ENCODE assay signal across 11 cellular contexts in the genomic region with DNA sequence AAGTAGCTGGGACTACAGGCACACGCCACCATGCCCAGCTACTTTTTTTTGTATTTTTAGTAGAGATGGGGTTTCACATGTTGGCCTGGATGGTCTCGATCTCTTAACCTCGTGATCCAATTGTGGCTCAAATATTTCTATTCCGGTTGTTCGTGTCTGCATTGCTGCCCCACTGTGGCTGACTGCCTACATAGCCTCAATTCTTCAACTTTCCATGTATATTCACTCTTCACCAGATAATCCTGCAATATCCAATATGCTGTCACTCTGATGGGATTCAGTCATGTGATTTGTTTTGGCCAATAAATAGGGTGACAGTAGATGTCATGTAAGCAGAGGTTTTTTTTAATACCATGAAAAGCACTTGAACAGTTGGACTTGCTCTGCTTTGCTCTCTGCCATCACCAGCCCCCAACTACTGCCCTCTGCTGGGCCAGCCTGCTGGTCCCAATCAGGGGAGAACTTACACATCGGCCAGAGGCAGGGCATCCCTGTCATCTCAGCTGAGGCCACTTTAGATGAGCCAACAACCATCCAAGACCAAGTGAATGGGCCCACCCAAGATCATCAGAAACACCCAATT. TPM values are rescaled to one million over a fixed set of nuclear protein-coding genes. Genes with fewer than 3 reads are reported as not detected.
DNase-seq lines count a peak whose midpoint lies in the region; ATAC-seq and TF ChIP-seq lines count a peak whose summit lies in the region.
"Had no signal": no experiment of that assay in that cellular context is flagged by ENCODE, and none has a peak within 500 bp of the region (broad histone marks: within the 10 kb centered on the region; RNA-seq: fewer than 3 reads in every experiment).

No MANE protein-coding gene starts in this region.

- H2BK120ac ChIP-seq in neuronal stem cell (ENCODE audit: low read depth, low read length) = no peak overlapping the region

- H2AK5ac ChIP-seq in neuronal stem cell (ENCODE audit: low read depth, low read length) = no peak overlapping the region

- no peaks in the 10 kb centered on the region for H4K20me1 ChIP-seq in neural progenitor cell (ENCODE audit: low read depth)
- H4K20me1 ChIP-seq: BLaER1 treated with 17β-estradiol and CSF1 and Interleukin-3, amounts not matched to agents 10 nM and 100 nM had no signal

- no peak overlapping the region for H2BK12ac ChIP-seq in neuronal stem cell (ENCODE audit: low read length)

- no peak overlapping the region for H3K27ac ChIP-seq in neural progenitor cell
- H3K27ac ChIP-seq in neuronal stem cell (replicated peaks; ENCODE audit: low read length) = no peak overlapping the region
- no peak overlapping the region for H3K27ac ChIP-seq in gastrocnemius medialis
- H3K27ac ChIP-seq: BLaER1 treated with 17β-estradiol and CSF1 and Interleukin-3, amounts not matched to agents 10 nM and 100 nM had no signal

- H3K9me3 ChIP-seq in neural progenitor cell (ENCODE audit: low read depth) = no peaks in the 10 kb centered on the region
- no peaks in the 10 kb centered on the region for H3K9me3 ChIP-seq in neuronal stem cell (replicated peaks in 1 of 2; ENCODE audit: control insufficient read depth in 2 of 2, insufficient read depth in 1 of 2, low read depth in 1 of 2, low read length in 2 of 2)
- no peaks in the 10 kb centered on the region for H3K9me3 ChIP-seq in gastrocnemius medialis

- peak; percentile 45 for TF ChIP-seq CTCF in chondrocyte (IDR thresholded peaks at IDR 0.05)
- TF ChIP-seq CTCF in neural progenitor cell (IDR thresholded peaks at IDR 0.05) = peak; percentile 56
- TF ChIP-seq CTCF in gastrocnemius medialis (IDR thresholded peaks at IDR 0.05 in 4 of 5, conservative IDR thresholded peaks at IDR 0.05 in 1 of 5) = no peak

- H3K4me2 ChIP-seq in neural progenitor cell (no peak overlapping the region), neuronal stem cell (ENCODE audit: insufficient read depth, low read length, poor library complexity, severe bottlenecking) (no peak overlapping the region)
- H3K4me2 ChIP-seq: BLaER1 treated with 17β-estradiol and CSF1 and Interleukin-3, amounts not matched to agents 10 nM and 100 nM had no signal

- no peak overlapping the region for H2AFZ ChIP-seq in neural progenitor cell (replicated peaks)
- no peak overlapping the region for H2AFZ ChIP-seq in neuronal stem cell (ENCODE audit: low read length)

- no peaks in the 10 kb centered on the region for H3K79me1 ChIP-seq in neuronal stem cell (ENCODE audit: low read depth, low read length)

- ATAC-seq in gastrocnemius medialis (no peak), GM18873 (IDR thresholded peaks at IDR 0.05; ENCODE audit: low FRiP score, unreplicated experiment) (no peak)

- TF ChIP-seq POLR2A in gastrocnemius medialis (IDR thresholded peaks at IDR 0.05) = no peak

- no peaks in the 10 kb centered on the region for H3K27me3 ChIP-seq in neural progenitor cell
- no peaks in the 10 kb centered on the region for H3K27me3 ChIP-seq in neuronal stem cell (ENCODE audit: control insufficient read depth in 3 of 3, insufficient read depth in 3 of 3, low read depth in 1 of 3, low read length in 3 of 3)
- no peaks in the 10 kb centered on the region for H3K27me3 ChIP-seq in gastrocnemius medialis
- H3K27me3 ChIP-seq: BLaER1 treated with 17β-estradiol and CSF1 and Interleukin-3, amounts not matched to agents 10 nM and 100 nM had no signal

- no peaks in the 10 kb centered on the region for H3K79me2 ChIP-seq in neural progenitor cell (ENCODE audit: low read depth)

- no CpG with 5 or more reads among the region's 6 CpGs for WGBS in neuronal stem cell (ENCODE audit: extremely low coverage in 2 of 2, insufficient read length in 2 of 2, insufficient replicate concordance in 1 of 2), 2 donors

- CTCF ChIA-PET in activated CD4-positive, alpha-beta T cell treated with anti-CD3 and anti-CD28 coated beads, Interleukin-2, amount 10 ng/mL, durations not matched to agents 7 days and 5 days (lab: Charles Lee) = no interaction called here

- no peak overlapping the region for H4K8ac ChIP-seq in neuronal stem cell (ENCODE audit: low read depth, low read length)

- H3K4me3 Mint-ChIP-seq in activated CD4-positive, alpha-beta T cell treated with anti-CD3 and anti-CD28 coated beads, Interleukin-2, amount 10 ng/mL, durations not matched to agents 7 days and 5 days = no peak overlapping the region
- H3K4me3 Mint-ChIP-seq in chondrocyte (ENCODE audit: unreplicated experiment) (no peak overlapping the region), neural progenitor cell (no peak overlapping the region)
- H3K4me3 Mint-ChIP-seq: activated B cell treated with CpG ODN at 0.5 μM for 24 hours had no signal

- no peak overlapping the region for H3K14ac ChIP-seq in neuronal stem cell (ENCODE audit: low read length)

- POLR2A ChIA-PET in activated CD4-positive, alpha-beta T cell treated with anti-CD3 and anti-CD28 coated beads, Interleukin-2, amount 10 ng/mL, durations not matched to agents 7 days and 5 days (lab: Charles Lee) = no interaction called here

- peaks cover 41% of the 10 kb centered on the region for H3K36me3 Mint-ChIP-seq in activated CD4-positive, alpha-beta T cell treated with anti-CD3 and anti-CD28 coated beads, Interleukin-2, amount 10 ng/mL, durations not matched to agents 7 days and 5 days (ENCODE audit: low read depth)
- H3K36me3 Mint-ChIP-seq in chondrocyte (ENCODE audit: low read depth) = peaks cover 14% of the 10 kb centered on the region
- peaks cover 21% of the 10 kb centered on the region for H3K36me3 Mint-ChIP-seq in neural progenitor cell

- H3F3A ChIP-seq in neural progenitor cell (ENCODE audit: low read depth) = no peaks in the 10 kb centered on the region

- H3K9ac ChIP-seq in neural progenitor cell (no peak overlapping the region), neuronal stem cell (ENCODE audit: low read depth, low read length, poor library complexity) (no peak overlapping the region)
- H3K9ac ChIP-seq: BLaER1 treated with 17β-estradiol and CSF1 and Interleukin-3, amounts not matched to agents 10 nM and 100 nM had no signal

- H3K4ac ChIP-seq in neuronal stem cell (ENCODE audit: low read length) = no peak overlapping the region

- H3K27me3 Mint-ChIP-seq in activated CD4-positive, alpha-beta T cell treated with anti-CD3 and anti-CD28 coated beads, Interleukin-2, amount 10 ng/mL, durations not matched to agents 7 days and 5 days = no peaks in the 10 kb centered on the region
- H3K27me3 Mint-ChIP-seq in chondrocyte (ENCODE audit: low read depth) (no peaks in the 10 kb centered on the region), neural progenitor cell (ENCODE audit: insufficient read depth, low read depth) (no peaks in the 10 kb centered on the region)
- H3K27me3 Mint-ChIP-seq: activated B cell treated with CpG ODN at 0.5 μM for 24 hours had no signal

- no peak overlapping the region for H2BK15ac ChIP-seq in neuronal stem cell (ENCODE audit: low read length)

- no peaks in the 10 kb centered on the region for H3K4me1 ChIP-seq in neural progenitor cell
- H3K4me1 ChIP-seq in neuronal stem cell (ENCODE audit: control insufficient read depth in 2 of 2, insufficient read depth in 1 of 2, low read depth in 1 of 2, low read length in 2 of 2) = no peaks in the 10 kb centered on the region
- H3K4me1 ChIP-seq in gastrocnemius medialis = no peaks in the 10 kb centered on the region
- H3K4me1 ChIP-seq: BLaER1 treated with 17β-estradiol and CSF1 and Interleukin-3, amounts not matched to agents 10 nM and 100 nM had no signal

- H3K18ac ChIP-seq in neuronal stem cell (ENCODE audit: low read length) = no peak overlapping the region

- H3K9me3 Mint-ChIP-seq in activated CD4-positive, alpha-beta T cell treated with anti-CD3 and anti-CD28 coated beads, Interleukin-2, amount 10 ng/mL, durations not matched to agents 7 days and 5 days = peaks cover 8% of the 10 kb centered on the region
- H3K9me3 Mint-ChIP-seq in chondrocyte (ENCODE audit: low read depth) (peaks cover 9% of the 10 kb centered on the region), neural progenitor cell (peaks cover 2% of the 10 kb centered on the region)

- H3K4me1 Mint-ChIP-seq in activated CD4-positive, alpha-beta T cell treated with anti-CD3 and anti-CD28 coated beads, Interleukin-2, amount 10 ng/mL, durations not matched to agents 7 days and 5 days = no peaks in the 10 kb centered on the region
- H3K4me1 Mint-ChIP-seq in chondrocyte (ENCODE audit: low read depth) (no peaks in the 10 kb centered on the region), neural progenitor cell (no peaks in the 10 kb centered on the region)
- H3K4me1 Mint-ChIP-seq: activated B cell treated with CpG ODN at 0.5 μM for 24 hours had no signal

- in situ Hi-C loops in gastrocnemius medialis (cut with MboI; ENCODE audit: low sequenced_read_pairs in 4 of 4) = no loop called here

- H3K23ac ChIP-seq in neuronal stem cell (ENCODE audit: low read depth, low read length, poor library complexity) = no peak overlapping the region

- intact Hi-C loops in gastrocnemius medialis (cut with DNase I; ENCODE audit: low total_unique reads) = no loop called here

- H3K4me3 ChIP-seq in neural progenitor cell (no peak overlapping the region), neuronal stem cell (ENCODE audit: low read length in 2 of 2) (no peak overlapping the region), gastrocnemius medialis (no peak overlapping the region)
- H3K4me3 ChIP-seq: BLaER1 treated with 17β-estradiol and CSF1 and Interleukin-3, amounts not matched to agents 10 nM and 100 nM had no signal

- no peak overlapping the region for H2BK5ac ChIP-seq in neuronal stem cell (ENCODE audit: low read length)

- no peak overlapping the region for H3K27ac Mint-ChIP-seq in activated CD4-positive, alpha-beta T cell treated with anti-CD3 and anti-CD28 coated beads, Interleukin-2, amount 10 ng/mL, durations not matched to agents 7 days and 5 days
- no peak overlapping the region for H3K27ac Mint-ChIP-seq in chondrocyte (ENCODE audit: unreplicated experiment)
- no peak overlapping the region for H3K27ac Mint-ChIP-seq in neural progenitor cell
- H3K27ac Mint-ChIP-seq: activated B cell treated with CpG ODN at 0.5 μM for 24 hours had no signal

- peak; percentile 8 for DNase-seq in activated CD4-positive, alpha-beta T cell treated with anti-CD3 and anti-CD28 coated beads, Interleukin-2, amount 10 ng/mL, durations not matched to agents 7 days and 5 days
- DNase-seq in activated CD4-positive, alpha-beta T cell treated with anti-CD3 and anti-CD28 coated beads for 1 hour = no peak
- DNase-seq in Kasumi-1 (lab: John Stamatoyannopoulos, UW) (peak; percentile 50 to 66), chondrocyte (ENCODE audit: low spot score) (no peak), neural progenitor cell (ENCODE audit: low spot score) (peak; percentile 36), neuronal stem cell (ENCODE audit: low spot score) (no peak), gastrocnemius medialis (no peak)
- DNase-seq: activated B cell treated with CpG ODN at 0.5 μM for 24 hours, NCI-H2081 had no signal

- H4K91ac ChIP-seq in neuronal stem cell (ENCODE audit: low read depth, low read length, poor library complexity) = no peak overlapping the region

- H3K36me3 ChIP-seq in neural progenitor cell = no peaks in the 10 kb centered on the region
- peaks cover 1 to 18% of the 10 kb centered on the region in 2 donors for H3K36me3 ChIP-seq in neuronal stem cell (replicated peaks in 1 of 2; ENCODE audit: control insufficient read depth in 2 of 2, insufficient read depth in 2 of 2, low read length in 2 of 2)
- peaks cover 0 to 4% of the 10 kb centered on the region in 2 donors for H3K36me3 ChIP-seq in gastrocnemius medialis

RNA-seq across cellular contexts. Expression of a gene that starts 56.7 kb away (rescaled TPM):
- 10 to 100 TPM; 21.7 to 22.0 TPM for total RNA-seq in activated CD4-positive, alpha-beta T cell treated with anti-CD3 and anti-CD28 coated beads, Interleukin-2, amount 10 ng/mL, durations not matched to agents 7 days and 5 days
- total RNA-seq in chondrocyte (3.3 to 6.9 TPM (median 4.6 TPM) in 3 replicates), neural progenitor cell (ENCODE audit: low replicate concordance) (20.3 and 21.9 TPM in 2 replicates), gastrocnemius medialis (1 to 10 TPM; 2.4 to 3.8 (median 2.9) TPM)
- 15.5 TPM for polyA plus RNA-seq in neuronal stem cell (2013, experiment 1 of 2)
- 16.1 TPM for polyA plus RNA-seq in neuronal stem cell (2013, experiment 2 of 2)

Comparison
In these comparisons a context has a peak if more than half of its experiments do, and no peak if none do; other contexts are left out.
1. DNase-seq: peak in activated CD4-positive, alpha-beta T cell treated with anti-CD3 and anti-CD28 coated beads, Interleukin-2, amount 10 ng/mL, durations not matched to agents 7 days and 5 days (single experiment), Kasumi-1 (2 of 2) and neural progenitor cell (single experiment); none in activated CD4-positive, alpha-beta T cell treated with anti-CD3 and anti-CD28 coated beads for 1 hour (single experiment), chondrocyte (single experiment), neuronal stem cell (single experiment) and gastrocnemius medialis (0 of 2).
2. CTCF ChIP-seq: peak in chondrocyte (single experiment) and neural progenitor cell (single experiment); none in gastrocnemius medialis (0 of 5).